19 cellular contexts compared by ENCODE assay signal in the genomic region with DNA sequence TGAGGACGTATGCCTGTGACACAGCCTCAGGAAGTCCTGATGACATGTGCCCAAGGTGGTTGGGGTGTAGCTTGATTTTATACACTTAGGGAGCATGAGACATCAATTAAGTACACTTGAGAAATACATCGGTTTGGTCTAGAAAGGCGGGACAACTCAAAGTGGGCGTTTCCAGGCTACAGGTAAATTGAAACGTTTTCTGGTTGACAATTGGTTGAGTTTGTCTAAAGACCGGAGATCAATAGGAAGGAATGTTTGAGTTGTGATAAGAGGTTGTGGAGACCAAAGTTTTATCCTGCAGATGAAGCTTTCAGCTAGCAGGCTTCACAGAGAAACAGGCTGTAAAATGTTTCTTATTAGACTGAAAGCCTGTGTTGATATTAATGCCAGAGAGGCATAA. TPM values are rescaled to one million over a fixed set of nuclear protein-coding genes. Genes with fewer than 3 reads are reported as not detected.
DNase-seq lines count a peak whose midpoint lies in the region; ATAC-seq and TF ChIP-seq lines count a peak whose summit lies in the region.
"Had no signal": no experiment of that assay in that cellular context is flagged by ENCODE, and none has a peak within 500 bp of the region (broad histone marks: within the 10 kb centered on the region; RNA-seq: fewer than 3 reads in every experiment).

No MANE protein-coding gene starts in this region.

- intact Hi-C loops in cardiac septum (cut with DNase I) (no loop called here), natural killer cell (cut with micrococcal nuclease) (no loop called here)

- in situ Hi-C loops in GM13977 (cut with MboI; ENCODE audit: low pct_unique_long_range_greater_than_20kb, low sequenced_read_pairs, unreplicated experiment) = no loop called here

- no peak for TF ChIP-seq POLR2A in upper lobe of left lung (IDR thresholded peaks at IDR 0.05)

- TF ChIP-seq EP300 in upper lobe of left lung (IDR thresholded peaks at IDR 0.05) = no peak

- H3K27me3 ChIP-seq in right atrium auricular region (no peaks in the 10 kb centered on the region), upper lobe of left lung (no peaks in the 10 kb centered on the region)

- peak overlapping the region; percentile 21 for H3K4me3 Mint-ChIP-seq in central memory CD8-positive, alpha-beta T cell
- peak overlapping the region; percentile 14 for H3K4me3 Mint-ChIP-seq in natural killer cell
- H3K4me3 Mint-ChIP-seq: activated naive CD8-positive, alpha-beta T cell treated with anti-CD3 and anti-CD28 coated beads, Interleukin-2, amount 10 ng/mL, durations not matched to agents 7 days and 5 days had no signal

- H3K9me3 ChIP-seq in right atrium auricular region = no peaks in the 10 kb centered on the region
- H3K9me3 ChIP-seq in upper lobe of left lung = no peaks in the 10 kb centered on the region
- H3K9me3 ChIP-seq: neutrophil, thoracic aorta had no signal

- 27 to 35% methylated on average over 6 of the region's 6 CpGs for WGBS in upper lobe of left lung, 2 donors

- ATAC-seq in central memory CD8-positive, alpha-beta T cell (replicated peaks; ENCODE audit: extremely low read depth, poor library complexity, severe bottlenecking) = no peak
- ATAC-seq in natural killer cell = no peak
- no peak for ATAC-seq in upper lobe of left lung (ENCODE audit: low FRiP score in 2 of 2)

- peaks cover 44% of the 10 kb centered on the region for H3K36me3 Mint-ChIP-seq in central memory CD8-positive, alpha-beta T cell (ENCODE audit: insufficient read depth)
- H3K36me3 Mint-ChIP-seq in natural killer cell = peaks cover 13% of the 10 kb centered on the region

- H3K4me1 Mint-ChIP-seq in central memory CD8-positive, alpha-beta T cell = peaks cover 89% of the 10 kb centered on the region
- H3K4me1 Mint-ChIP-seq in natural killer cell = peaks cover 82 to 85% of the 10 kb centered on the region in 2 donors

- H3K36me3 ChIP-seq in right atrium auricular region (peaks cover 11% of the 10 kb centered on the region), upper lobe of left lung (peaks cover 0 to 10% (median 3%) of the 10 kb centered on the region in 4 donors)
- H3K36me3 ChIP-seq: neutrophil, thoracic aorta had no signal

- H3K4me1 ChIP-seq in right atrium auricular region (peaks cover 0 to 63% of the 10 kb centered on the region in 2 donors), upper lobe of left lung (peaks cover 86 to 95% (median 88%) of the 10 kb centered on the region in 4 donors)

- H3K4me3 ChIP-seq in right atrium auricular region (no peak overlapping the region), upper lobe of left lung (peak overlapping the region in 1 of 4 donors; percentile 3)
- H3K4me3 ChIP-seq: smooth muscle cell, thoracic aorta had no signal

- peak overlapping the region; percentile 82 to 92 for H3K27ac ChIP-seq in right atrium auricular region
- H3K27ac ChIP-seq in upper lobe of left lung = peak overlapping the region; percentile 91 to 95 (median 93)
- H3K27ac ChIP-seq: epithelial cell of prostate, neutrophil had no signal

- no peaks in the 10 kb centered on the region for H3K9me3 Mint-ChIP-seq in central memory CD8-positive, alpha-beta T cell
- peaks cover 0 to 5% of the 10 kb centered on the region in 2 donors for H3K9me3 Mint-ChIP-seq in natural killer cell

- H3K27me3 Mint-ChIP-seq in central memory CD8-positive, alpha-beta T cell = no peaks in the 10 kb centered on the region
- no peaks in the 10 kb centered on the region for H3K27me3 Mint-ChIP-seq in natural killer cell (ENCODE audit: low read depth in 2 of 2)
- H3K27me3 Mint-ChIP-seq: activated naive CD8-positive, alpha-beta T cell treated with anti-CD3 and anti-CD28 coated beads, Interleukin-2, amount 10 ng/mL, durations not matched to agents 7 days and 5 days had no signal

- TF ChIP-seq CTCF in right atrium auricular region (IDR thresholded peaks at IDR 0.05) (no peak), natural killer cell (IDR thresholded peaks at IDR 0.05) (no peak), upper lobe of left lung (IDR thresholded peaks at IDR 0.05) (no peak), GM13977 (IDR thresholded peaks at IDR 0.05; ENCODE audit: extremely low read depth, insufficient read depth, missing control alignments) (no peak)

- peak overlapping the region; percentile 99 for H3K27ac Mint-ChIP-seq in central memory CD8-positive, alpha-beta T cell (ENCODE audit: low read depth)
- peak overlapping the region; percentile 99 to 100 for H3K27ac Mint-ChIP-seq in natural killer cell
- H3K27ac Mint-ChIP-seq: activated naive CD8-positive, alpha-beta T cell treated with anti-CD3 and anti-CD28 coated beads, Interleukin-2, amount 10 ng/mL, durations not matched to agents 7 days and 5 days had no signal

- DNase-seq in right atrium auricular region (ENCODE audit: low spot score) (peak; percentile 46), cardiac septum (ENCODE audit: low spot score) (no peak), natural killer cell (no peak), upper lobe of left lung (peak in 1 of 2 donors; percentile 27), GM13977 (ENCODE audit: low spot score) (no peak), HuH-7.5 (ENCODE audit: low spot score) (no peak)
- no peak for DNase-seq in central memory CD8-positive, alpha-beta T cell (ENCODE audit: low spot score in 2 of 2)
- DNase-seq in activated CD8-positive, alpha-beta memory T cell treated with anti-CD3 and anti-CD28 coated beads for 24 hours = no peak
- DNase-seq: activated CD4-positive, alpha-beta T cell treated with anti-CD3 and anti-CD28 coated beads, Interleukin-2, amount 50 U/mL, for 4 hours; activated naive CD8-positive, alpha-beta T cell treated with anti-CD3 and anti-CD28 coated beads, Interleukin-2, amount 10 ng/mL, durations not matched to agents 7 days and 5 days; Kasumi-1; NCI-H1930; NCI-H82; RPMI8226; T-helper 2 cell had no signal

RNA-seq across cellular contexts. Expression of gene APOL3, which starts 6.8 kb away (rescaled TPM):
- total RNA-seq in right atrium auricular region = 10 to 100 TPM; 13.8 to 29.5 TPM
- total RNA-seq in cardiac septum = 22.5 TPM
- 100 to 1,000 TPM; 105 to 166 (median 111) TPM for total RNA-seq in natural killer cell
- total RNA-seq in upper lobe of left lung = 10 to 100 TPM; 40.4 to 88.0 (median 54.5) TPM

RNA-seq across cellular contexts. Expression of gene APOL4, which starts 47.9 kb away (rescaled TPM):
- total RNA-seq in right atrium auricular region (1 to 10 TPM in 1 of 2 donors, under 1 TPM in 1; 0.24 to 2.1 TPM), cardiac septum (6.1 TPM), natural killer cell (under 1 TPM in 1 of 3 donors, not detected in 2; 0.70 TPM), upper lobe of left lung (10 to 100 TPM in 3 of 6 donors, 1 to 10 TPM in 3; 5.4 to 24.7 (median 10.2) TPM)
